In genomic region chr15:72312605-72313447, GRCh38 we compare ENCODE assay signal across 8 cellular contexts. TPM values are rescaled to one million over a fixed set of nuclear protein-coding genes. Genes with fewer than 3 reads are reported as not detected.
DNase-seq lines count a peak whose midpoint lies in the region; ATAC-seq and TF ChIP-seq lines count a peak whose summit lies in the region.

No MANE protein-coding gene starts in this region.

- no peak overlapping the region for H2AK9ac ChIP-seq in IMR-90 (replicated peaks; ENCODE audit: low read depth, low read length, poor library complexity)

- in situ Hi-C loops in IMR-90 (cut with MboI; ENCODE audit: low sequenced_read_pairs): no loop called here
- in situ Hi-C loops in transverse colon (cut with MboI; ENCODE audit: low pct_ligation_motif_present in 1 of 4, low pct_unique_long_range_greater_than_20kb in 1 of 4, low sequenced_read_pairs in 3 of 4): no loop called here

- H3K79me2 ChIP-seq in PC-9 (ENCODE audit: low read depth): no peaks in the 10 kb centered on the region

- TF ChIP-seq EP300 in transverse colon (IDR thresholded peaks at IDR 0.05; ENCODE audit: low read depth): no peak

- BruUV-seq in IMR-90 (replicated peaks; lab: Mats Ljungman, UMichigan): no TSS peak
- BruUV-seq in PC-9 (replicated peaks; lab: Mats Ljungman, UMichigan): no TSS peak

- peak; percentile 82 for TF ChIP-seq CTCF in IMR-90 (conservative IDR thresholded peaks at IDR 0.05; ENCODE audit: low read depth, low read length)
- peak; percentile 80 for TF ChIP-seq CTCF in PC-9 (conservative IDR thresholded peaks at IDR 0.05)
- TF ChIP-seq CTCF in fibroblast of pulmonary artery (IDR thresholded peaks at IDR 0.05; ENCODE audit: low read length, missing control alignments): peak; percentile 86
- peak; percentile 73 for TF ChIP-seq CTCF in neutrophil (IDR thresholded peaks at IDR 0.05)
- peak; percentile 57 to 79 (median 71) for TF ChIP-seq CTCF in transverse colon (IDR thresholded peaks at IDR 0.05)

- H4K91ac ChIP-seq in IMR-90 (ENCODE audit: insufficient read depth, low read depth, low read length): no peak overlapping the region

- H3K9me2 ChIP-seq in PC-9 (ENCODE audit: insufficient read depth): no peaks in the 10 kb centered on the region

- H3K4ac ChIP-seq in IMR-90 (ENCODE audit: low read depth, low read length): no peak overlapping the region

- H3K4me1 ChIP-seq in IMR-90 (ENCODE audit: control insufficient read depth, insufficient read depth, low read length) (no peaks in the 10 kb centered on the region), PC-9 (replicated peaks; ENCODE audit: insufficient read depth) (no peaks in the 10 kb centered on the region), neutrophil (ENCODE audit: control insufficient read depth in 1 of 2, insufficient read depth in 1 of 2, low read depth in 1 of 2, low read length in 1 of 2) (no peaks in the 10 kb centered on the region), transverse colon (no peaks in the 10 kb centered on the region)

- no peaks in the 10 kb centered on the region for H3K4me1 Mint-ChIP-seq in activated T-cell treated with anti-CD3 and anti-CD28 coated beads, Interleukin-2, amount 50 U/mL, for 4 hours (ENCODE audit: low read depth)

- H3K4me2 ChIP-seq in IMR-90 (ENCODE audit: low read depth, low read length) (no peak overlapping the region), PC-9 (no peak overlapping the region)

- no peak overlapping the region for H2BK15ac ChIP-seq in IMR-90 (ENCODE audit: low read depth, low read length)

- no peaks in the 10 kb centered on the region for H3K9me1 ChIP-seq in IMR-90 (ENCODE audit: insufficient read depth, low read length)

- peak; percentile 100 for ATAC-seq in IMR-90 (ENCODE audit: low read depth)
- peak; percentile 85 to 95 for ATAC-seq in activated T-cell treated with anti-CD3 and anti-CD28 coated beads, Interleukin-2, amount 50 U/mL, for 4 hours

- H3K9me3 ChIP-seq in IMR-90 (ENCODE audit: control insufficient read depth, insufficient read depth, low read length): no peaks in the 10 kb centered on the region
- H3K9me3 ChIP-seq in PC-9 (ENCODE audit: insufficient read depth, low read depth): no peaks in the 10 kb centered on the region
- H3K9me3 ChIP-seq in neutrophil: no peaks in the 10 kb centered on the region
- H3K9me3 ChIP-seq in transverse colon: no peaks in the 10 kb centered on the region

- DNase-seq in NCI-H2081 (lab: John Stamatoyannopoulos, UW) (peak; percentile 51 to 58), NCI-H2081 treated with DMSO at 0.1 percent for 48 hours (lab: John Stamatoyannopoulos, UW) (no peak), IMR-90 (peak; percentile 62), PC-9 (peak; percentile 59 to 61), fibroblast of pulmonary artery (ENCODE audit: low read depth) (peak; percentile 80), transverse colon (peak; percentile 57)
- peak; percentile 45 for DNase-seq in activated T-cell treated with anti-CD3 and anti-CD28 coated beads, Interleukin-2, amount 50 U/mL, for 4 hours

- H3K27me3 ChIP-seq in IMR-90 (ENCODE audit: control insufficient read depth, insufficient read depth, low read length) (peaks cover 27% of the 10 kb centered on the region), PC-9 (ENCODE audit: insufficient read depth, low read depth) (0 out of 2 replicates have a peak, but pooled peaks cover 5% of the 10 kb centered on the region), neutrophil (no peaks in the 10 kb centered on the region), transverse colon (no peaks in the 10 kb centered on the region)

- H3K14ac ChIP-seq in IMR-90 (replicated peaks; ENCODE audit: low read depth, low read length): no peak overlapping the region

- H2AFZ ChIP-seq in IMR-90 (replicated peaks; ENCODE audit: low read length, poor library complexity) (peak overlapping the region; percentile 59), PC-9 (no peak overlapping the region)

- no peak overlapping the region for H3K9ac ChIP-seq in IMR-90 (ENCODE audit: low read depth, low read length)

- H3K4me3 ChIP-seq in IMR-90 (ENCODE audit: insufficient read depth, low read depth, low read length): no peak overlapping the region
- H3K4me3 ChIP-seq in PC-9: no peak overlapping the region
- no peak overlapping the region for H3K4me3 ChIP-seq in fibroblast of pulmonary artery (replicated peaks; ENCODE audit: low read depth, low read length)
- no peak overlapping the region for H3K4me3 ChIP-seq in neutrophil (ENCODE audit: low read depth in 1 of 2, low read length in 1 of 2)
- H3K4me3 ChIP-seq in transverse colon: no peak overlapping the region

- no peak overlapping the region for H4K5ac ChIP-seq in IMR-90 (ENCODE audit: low read depth, low read length)

- dilution Hi-C loops in IMR-90 (cut with HindIII; ENCODE audit: low sequenced_read_pairs, unreplicated experiment): no loop called here

- H3K18ac ChIP-seq in IMR-90 (ENCODE audit: low read depth, low read length): no peak overlapping the region

- H3K79me1 ChIP-seq in IMR-90 (ENCODE audit: low read depth in 1 of 2, low read length in 2 of 2): no peaks in the 10 kb centered on the region

- no peak overlapping the region for H3K4me3 Mint-ChIP-seq in activated T-cell treated with anti-CD3 and anti-CD28 coated beads, Interleukin-2, amount 50 U/mL, for 4 hours

- H3K27me3 Mint-ChIP-seq in activated T-cell treated with anti-CD3 and anti-CD28 coated beads, Interleukin-2, amount 50 U/mL, for 4 hours (ENCODE audit: low read depth): no peaks in the 10 kb centered on the region

- no peaks in the 10 kb centered on the region for H3K36me3 Mint-ChIP-seq in activated T-cell treated with anti-CD3 and anti-CD28 coated beads, Interleukin-2, amount 50 U/mL, for 4 hours (ENCODE audit: insufficient read depth)

- intact Hi-C loops in IMR-90 (cut with micrococcal nuclease): loop anchor here (1.0 kb wide), 2 partner anchors 161 to 272 kb away; partner anchors contain the start of gene ARIH1
- intact Hi-C loops in PC-9 (cut with micrococcal nuclease; ENCODE audit: unreplicated experiment): loop anchor here (5.0 kb wide), 1 partner anchor 769 kb away; no protein-coding TSS in a partner anchor
- intact Hi-C loops in transverse colon (cut with DNase I; ENCODE audit: low total_unique reads): no loop called here

- no peak overlapping the region for H3K56ac ChIP-seq in IMR-90 (ENCODE audit: extremely low read depth, insufficient read depth, low read length)

- no peaks in the 10 kb centered on the region; the same call in 1 of the 2 replicates for H4K20me1 ChIP-seq in IMR-90 (ENCODE audit: insufficient read depth, low read length)
- H4K20me1 ChIP-seq in PC-9 (ENCODE audit: insufficient read depth): no peaks in the 10 kb centered on the region

- H3K27ac ChIP-seq in IMR-90 (ENCODE audit: insufficient read depth, low read length) (no peak overlapping the region), PC-9 (no peak overlapping the region), neutrophil (no peak overlapping the region), transverse colon (no peak overlapping the region)

- no peaks in the 10 kb centered on the region for H3F3A ChIP-seq in PC-9 (ENCODE audit: insufficient read depth, low read depth)

- no peak overlapping the region for H3K23ac ChIP-seq in IMR-90 (ENCODE audit: low read depth, low read length)

- no peak overlapping the region for H2AK5ac ChIP-seq in IMR-90 (ENCODE audit: low read depth, low read length)

- H4K8ac ChIP-seq in IMR-90 (ENCODE audit: low read depth in 2 of 2, low read length in 2 of 2): no peak overlapping the region

- H3K9me3 Mint-ChIP-seq in activated T-cell treated with anti-CD3 and anti-CD28 coated beads, Interleukin-2, amount 50 U/mL, for 4 hours: no peaks in the 10 kb centered on the region

- CTCF ChIA-PET in IMR-90 (lab: Yijun Ruan, JAX) (interaction anchor here (0.7 to 1.2 kb wide), 8 partner anchors 9 to 466 kb away, joined by 3 to 4 read pairs (median 3); no protein-coding TSS in a partner anchor), PC-9 (lab: Charles Lee) (interaction anchor here (0.6 kb wide), 1 partner anchor 374 kb away, joined by 3 read pairs; no protein-coding TSS in a partner anchor)

- no CpG with 5 or more reads among the region's 2 CpGs for WGBS in IMR-90 (ENCODE audit: extremely low coverage in 2 of 2, insufficient read length in 1 of 2), 2 experiments
- WGBS in transverse colon (ENCODE audit: low coverage in 1 of 2), 2 donors: 52 to 56% methylated on average over 2 of the region's 2 CpGs

- H2BK5ac ChIP-seq in IMR-90 (ENCODE audit: low read depth, low read length, poor library complexity, severe bottlenecking): no peak overlapping the region

- POLR2A ChIA-PET in IMR-90 (lab: Charles Lee; ENCODE audit: unreplicated experiment) (no interaction called here), PC-9 (lab: Charles Lee; ENCODE audit: unreplicated experiment) (no interaction called here)

- peak; percentile 85 for TF ChIP-seq RAD21 in IMR-90 (IDR thresholded peaks at IDR 0.05; ENCODE audit: low read length)

- H2BK20ac ChIP-seq in IMR-90 (ENCODE audit: low read depth, low read length): no peak overlapping the region

- H3K36me3 ChIP-seq in IMR-90 (ENCODE audit: control insufficient read depth, insufficient read depth, low read length) (no peaks in the 10 kb centered on the region), PC-9 (ENCODE audit: low read depth) (no peaks in the 10 kb centered on the region), neutrophil (no peaks in the 10 kb centered on the region), transverse colon (no peaks in the 10 kb centered on the region)

- H2BK120ac ChIP-seq in IMR-90 (ENCODE audit: low read depth, low read length): no peak overlapping the region

- TF ChIP-seq POLR2A in IMR-90 (IDR thresholded peaks at IDR 0.05; ENCODE audit: low read depth, low read length): no peak
- TF ChIP-seq POLR2A in transverse colon (IDR thresholded peaks at IDR 0.05): no peak

TF ChIP-seq in IMR-90, 13 proteins besides CTCF, POLR2A, EP300 and RAD21 (continues in another document):
- TF ChIP-seq BHLHE40 (IDR thresholded peaks at IDR 0.05; ENCODE audit: low read depth, low read length): no peak
- TF ChIP-seq RCOR1 (IDR thresholded peaks at IDR 0.05; ENCODE audit: insufficient replicate concordance, low read length): no peak
- peak; percentile 83 for TF ChIP-seq SMC3 (IDR thresholded peaks at IDR 0.05; ENCODE audit: low read depth, low read length)

RNA-seq across cellular contexts. Expression of gene CELF6, which starts 7.1 kb away (rescaled TPM):
- total RNA-seq in IMR-90 (2012; rRNA removed) (not detected in 2 replicates), PC-9 (2021) (not detected in 2 replicates), transverse colon (10 to 100 TPM in 1 of 4 donors, 1 to 10 TPM in 3; 1.5 to 12.9 (median 4.7) TPM)
- 0.06 and 0.07 TPM in 2 replicates for polyA plus RNA-seq in IMR-90 (2012; rRNA removed)
- polyA plus RNA-seq in IMR-90 (2012; cell fraction: cytosol; rRNA removed): not detected in 2 replicates
- polyA plus RNA-seq in IMR-90 (2012; cell fraction: nucleus; rRNA removed; ENCODE audit: low replicate concordance): 0.65 and 0.78 TPM in 2 replicates
- under 1 TPM; 0.24 to 0.82 (median 0.63) TPM for total RNA-seq in activated T-cell treated with anti-CD3 and anti-CD28 coated beads, Interleukin-2, amount 50 U/mL, for 4 hours

RNA-seq across cellular contexts. Expression of gene PARP6, which starts 40.5 kb away (rescaled TPM):
- total RNA-seq in IMR-90 (2012; rRNA removed) (10.0 and 13.4 TPM in 2 replicates), PC-9 (2021) (51.3 and 65.9 TPM in 2 replicates), transverse colon (100 to 1,000 TPM in 1 of 4 donors, 10 to 100 TPM in 3; 44.1 to 152 (median 57.9) TPM)
- 44.7 and 45.1 TPM in 2 replicates for polyA plus RNA-seq in IMR-90 (2012; rRNA removed)
- 12.9 and 33.6 TPM in 2 replicates for polyA plus RNA-seq in IMR-90 (2012; cell fraction: cytosol; rRNA removed)
- polyA plus RNA-seq in IMR-90 (2012; cell fraction: nucleus; rRNA removed; ENCODE audit: low replicate concordance): 188 and 399 TPM in 2 replicates
- total RNA-seq in activated T-cell treated with anti-CD3 and anti-CD28 coated beads, Interleukin-2, amount 50 U/mL, for 4 hours: 10 to 100 TPM; 62.9 to 63.2 (median 62.9) TPM
